ENCODE assay signal across 22 cellular contexts in genomic region chr22:44732661-44733060, GRCh38. TPM values are rescaled to one million over a fixed set of nuclear protein-coding genes. Genes with fewer than 3 reads are reported as not detected.
DNase-seq lines count a peak whose midpoint lies in the region; ATAC-seq, FAIRE-seq and TF ChIP-seq lines count a peak whose summit lies in the region.
"Had no signal": no experiment of that assay in that cellular context is flagged by ENCODE, and none has a peak within 500 bp of the region (broad histone marks: within the 10 kb centered on the region; RNA-seq: fewer than 3 reads in every experiment).

No MANE protein-coding gene starts in this region.

- H3K79me1 ChIP-seq in IMR-90 (ENCODE audit: low read depth in 1 of 2, low read length in 2 of 2) (peaks cover 4 to 10% of the 10 kb centered on the region in 2 experiments; a peak in 1 of 4 replicates), trophoblast cell (ENCODE audit: low read length) (no peaks in the 10 kb centered on the region)

- H3K4ac ChIP-seq in IMR-90 (ENCODE audit: low read depth, low read length) (no peak overlapping the region), trophoblast cell (ENCODE audit: low read depth, low read length) (no peak overlapping the region)

- H3K27ac ChIP-seq in IMR-90 (ENCODE audit: insufficient read depth, low read length) (no peak overlapping the region), trophoblast cell (ENCODE audit: low read depth, low read length) (no peak overlapping the region)
- H3K27ac ChIP-seq: A549; BLaER1 treated with 17β-estradiol and CSF1 and Interleukin-3, amounts not matched to agents 10 nM and 100 nM had no signal

- H4K12ac ChIP-seq in trophoblast cell (ENCODE audit: low read depth, low read length) = no peak overlapping the region

- peaks cover 21% of the 10 kb centered on the region for H4K20me1 ChIP-seq in IMR-90 (ENCODE audit: insufficient read depth, low read length)

- CTCF ChIA-PET in IMR-90 (lab: Yijun Ruan, JAX) = no interaction called here

- no peak overlapping the region for H2BK12ac ChIP-seq in trophoblast cell (ENCODE audit: low read length)

- POLR2A ChIA-PET in IMR-90 (lab: Charles Lee; ENCODE audit: unreplicated experiment) = no interaction called here

- H3K14ac ChIP-seq in IMR-90 (replicated peaks; ENCODE audit: low read depth, low read length) = no peak overlapping the region
- no peak overlapping the region for H3K14ac ChIP-seq in trophoblast cell (ENCODE audit: low read length)

- H3K4me2 ChIP-seq in IMR-90 (ENCODE audit: low read depth, low read length) (no peak overlapping the region), trophoblast cell (ENCODE audit: low read length) (no peak overlapping the region)
- H3K4me2 ChIP-seq: A549 had no signal

- H2BK5ac ChIP-seq in IMR-90 (ENCODE audit: low read depth, low read length, poor library complexity, severe bottlenecking) = no peak overlapping the region
- H2BK5ac ChIP-seq in trophoblast cell (ENCODE audit: low read depth, low read length, poor library complexity) = no peak overlapping the region

- no peak overlapping the region for H3K4me3 ChIP-seq in IMR-90 (ENCODE audit: insufficient read depth, low read depth, low read length)
- peak overlapping the region; percentile 58 for H3K4me3 ChIP-seq in trophoblast cell (ENCODE audit: low read depth, low read length)
- H3K4me3 ChIP-seq: A549; BLaER1 treated with 17β-estradiol and CSF1 and Interleukin-3, amounts not matched to agents 10 nM and 100 nM had no signal

- H3K27me3 ChIP-seq in IMR-90 (ENCODE audit: control insufficient read depth, insufficient read depth, low read length) = no peaks in the 10 kb centered on the region
- H3K27me3 ChIP-seq in trophoblast cell (ENCODE audit: insufficient read depth, low read length) = no peaks in the 10 kb centered on the region
- H3K27me3 ChIP-seq: BLaER1 treated with 17β-estradiol and CSF1 and Interleukin-3, amounts not matched to agents 10 nM and 100 nM had no signal

- peaks cover 11% of the 10 kb centered on the region for H3K9me1 ChIP-seq in IMR-90 (ENCODE audit: insufficient read depth, low read length)

- H3K79me2 ChIP-seq in trophoblast cell (ENCODE audit: control insufficient read depth, insufficient read depth, low read length, poor library complexity) = no peaks in the 10 kb centered on the region

- TF ChIP-seq POLR2A in GM12891 (IDR thresholded peaks at IDR 0.05; ENCODE audit: low read depth, low read length) (no peak), IMR-90 (IDR thresholded peaks at IDR 0.05; ENCODE audit: low read depth, low read length) (no peak), erythroblast (IDR thresholded peaks at IDR 0.05; ENCODE audit: low read length) (no peak)

- H3K9ac ChIP-seq in IMR-90 (ENCODE audit: low read depth, low read length) (no peak overlapping the region), trophoblast cell (ENCODE audit: low read length) (no peak overlapping the region)
- H3K9ac ChIP-seq: BLaER1 treated with 17β-estradiol and CSF1 and Interleukin-3, amounts not matched to agents 10 nM and 100 nM had no signal

- no peak for TF ChIP-seq CTCF in IMR-90 (conservative IDR thresholded peaks at IDR 0.05; ENCODE audit: low read depth, low read length)
- no peak for TF ChIP-seq CTCF in GM20000 (IDR thresholded peaks at IDR 0.05; ENCODE audit: extremely low read depth, missing control alignments)

- dilution Hi-C loops in IMR-90 (cut with HindIII; ENCODE audit: low sequenced_read_pairs, unreplicated experiment) = no loop called here

- no peak overlapping the region for H3K23ac ChIP-seq in IMR-90 (ENCODE audit: low read depth, low read length)
- H3K23ac ChIP-seq in trophoblast cell (ENCODE audit: low read length) = no peak overlapping the region

- H4K8ac ChIP-seq in IMR-90 (ENCODE audit: low read depth in 2 of 2, low read length in 2 of 2) = no peak overlapping the region
- H4K8ac ChIP-seq in trophoblast cell (ENCODE audit: low read depth, low read length) = no peak overlapping the region

- no peak overlapping the region for H2AK9ac ChIP-seq in IMR-90 (replicated peaks; ENCODE audit: low read depth, low read length, poor library complexity)

- no peaks in the 10 kb centered on the region for H3K9me3 ChIP-seq in IMR-90 (ENCODE audit: control insufficient read depth, insufficient read depth, low read length)
- peaks cover 12% of the 10 kb centered on the region for H3K9me3 ChIP-seq in trophoblast cell (ENCODE audit: insufficient read depth, low read depth, low read length)
- H3K9me3 ChIP-seq: A549; BLaER1 treated with 17β-estradiol and CSF1 and Interleukin-3, amounts not matched to agents 10 nM and 100 nM had no signal

- in situ Hi-C loops in IMR-90 (cut with MboI; ENCODE audit: low sequenced_read_pairs) = no loop called here

- peak; percentile 83 for FAIRE-seq in GM12891 (lab: Jason Lieb, UNC)
- FAIRE-seq: A549, G401.6, H54 had no signal

- WGBS in IMR-90 (ENCODE audit: extremely low coverage in 2 of 2, insufficient read length in 1 of 2), 2 experiments = 80% methylated on average over 19 of the region's 27 CpGs; no CpG with 5 or more reads in 1 of the 2 experiments
- no CpG with 5 or more reads among the region's 27 CpGs for WGBS in trophoblast cell (ENCODE audit: extremely low coverage, insufficient coverage, insufficient read length)

- H4K91ac ChIP-seq in IMR-90 (ENCODE audit: insufficient read depth, low read depth, low read length) = no peak overlapping the region
- no peak overlapping the region for H4K91ac ChIP-seq in trophoblast cell (ENCODE audit: low read depth, low read length)

- H4K5ac ChIP-seq in IMR-90 (ENCODE audit: low read depth, low read length) = no peak overlapping the region

- DNase-seq in GM12891 (ENCODE audit: insufficient read length, low spot score) (no peak), IMR-90 (no peak), erythroblast (lab: John Stamatoyannopoulos, UW) (peak; percentile 21 to 42), trophoblast cell (no peak), nucleus accumbens (lab: John Stamatoyannopoulos, UW) (no peak), NCI-H2227 (lab: John Stamatoyannopoulos, UW; ENCODE audit: unreplicated experiment) (no peak), GM20000 (ENCODE audit: low spot score) (no peak)
- DNase-seq: AML-193; CD4-positive, alpha-beta T cell; KG1; MM.1S; NCI-H1694; NCI-H2029 treated with DMSO at 0.1 percent for 48 hours; NCI-H2227 treated with DMSO at 0.1 percent for 48 hours; NCI-H526 treated with DMSO at 0.1 percent for 48 hours; RPMI8226; SHP77 had no signal

- intact Hi-C loops in IMR-90 (cut with micrococcal nuclease) = loop anchor here (5.0 kb wide), 1 partner anchor 180 kb away; no protein-coding TSS in a partner anchor

- no peak for ATAC-seq in IMR-90 (ENCODE audit: low read depth)
- ATAC-seq: A549 had no signal

- no TSS peak for BruUV-seq in IMR-90 (replicated peaks; lab: Mats Ljungman, UMichigan)

- H2AK5ac ChIP-seq in IMR-90 (ENCODE audit: low read depth, low read length) = no peak overlapping the region
- no peak overlapping the region for H2AK5ac ChIP-seq in trophoblast cell (ENCODE audit: low read length)

- no peak overlapping the region for H2BK120ac ChIP-seq in IMR-90 (ENCODE audit: low read depth, low read length)
- no peak overlapping the region for H2BK120ac ChIP-seq in trophoblast cell (ENCODE audit: insufficient read depth, low read length, poor library complexity)

- no peak overlapping the region for H3K56ac ChIP-seq in IMR-90 (ENCODE audit: extremely low read depth, insufficient read depth, low read length)

- H2AFZ ChIP-seq in IMR-90 (replicated peaks; ENCODE audit: low read length, poor library complexity) = peak overlapping the region; percentile 32
- no peak overlapping the region for H2AFZ ChIP-seq in trophoblast cell (ENCODE audit: insufficient read depth, low read length, poor library complexity)

- H2BK20ac ChIP-seq in IMR-90 (ENCODE audit: low read depth, low read length) = no peak overlapping the region

- H2BK15ac ChIP-seq in IMR-90 (ENCODE audit: low read depth, low read length) = no peak overlapping the region

- TF ChIP-seq RAD21 in IMR-90 (IDR thresholded peaks at IDR 0.05; ENCODE audit: low read length) = no peak

- H3K18ac ChIP-seq in IMR-90 (ENCODE audit: low read depth, low read length) (no peak overlapping the region), trophoblast cell (ENCODE audit: low read length) (no peak overlapping the region)

- H3K36me3 ChIP-seq in IMR-90 (ENCODE audit: control insufficient read depth, insufficient read depth, low read length) (peaks cover 14% of the 10 kb centered on the region), trophoblast cell (ENCODE audit: control insufficient read depth in 1 of 2, insufficient read depth in 2 of 2, low read length in 2 of 2) (peaks cover 28 to 39% of the 10 kb centered on the region in 2 experiments)

- H3K4me1 ChIP-seq in IMR-90 (ENCODE audit: control insufficient read depth, insufficient read depth, low read length) (peaks cover 23% of the 10 kb centered on the region), trophoblast cell (ENCODE audit: control insufficient read depth in 1 of 2, insufficient read depth in 2 of 2, low read length in 2 of 2) (peaks cover 3% of the 10 kb centered on the region in 2 experiments)
- H3K4me1 ChIP-seq: A549 had no signal

TF ChIP-seq in GM12891, 5 proteins besides CTCF, POLR2A, EP300 and RAD21:
- TF ChIP-seq PAX5 (IDR thresholded peaks at IDR 0.05; ENCODE audit: insufficient read depth, low read length, severe bottlenecking) = no peak
- no peak for TF ChIP-seq POLR2AphosphoS5 (IDR thresholded peaks at IDR 0.05; ENCODE audit: low read depth, low read length)
- no peak for TF ChIP-seq POU2F2 (IDR thresholded peaks at IDR 0.05; ENCODE audit: low read depth, low read length)
- TF ChIP-seq SPI1 (IDR thresholded peaks at IDR 0.05; ENCODE audit: low read depth, low read length) = no peak
- TF ChIP-seq TAF1 (IDR thresholded peaks at IDR 0.05; ENCODE audit: low read depth, low read length) = no peak

TF ChIP-seq in IMR-90, 13 proteins besides CTCF, POLR2A, EP300 and RAD21 (continues in another document):
- TF ChIP-seq MAFK (IDR thresholded peaks at IDR 0.05; ENCODE audit: low read depth, low read length) (no peak), BHLHE40 (IDR thresholded peaks at IDR 0.05; ENCODE audit: low read depth, low read length) (no peak), CHD1 (IDR thresholded peaks at IDR 0.05; ENCODE audit: low read depth, low read length) (no peak), MAZ (IDR thresholded peaks at IDR 0.05; ENCODE audit: borderline replicate concordance, low read depth, low read length) (no peak), CEBPB (IDR thresholded peaks at IDR 0.05; ENCODE audit: low read depth, low read length) (no peak)

RNA-seq across cellular contexts. Expression of gene ARHGAP8, which starts 19.7 kb away (rescaled TPM):
- polyA plus RNA-seq in GM12891 (2012; ENCODE audit: low read depth, missing spikeins) = 0.05 TPM
- total RNA-seq in IMR-90 (2012; rRNA removed) = 0.18 and 0.28 TPM in 2 replicates
- 0.06 and 0.21 TPM in 2 replicates for polyA plus RNA-seq in IMR-90 (2012; rRNA removed)
- 0.11 and 0.17 TPM in 2 replicates for polyA plus RNA-seq in IMR-90 (2012; cell fraction: cytosol; rRNA removed)
- polyA plus RNA-seq in IMR-90 (2012; cell fraction: nucleus; rRNA removed; ENCODE audit: low replicate concordance) = 0.78 and 0.85 TPM in 2 replicates
- 56.7 and 58.2 TPM in 2 replicates for polyA plus RNA-seq in trophoblast cell (2013)
- total RNA-seq: HT1080 had no signal

RNA-seq across cellular contexts. Expression of gene PRR5, which starts 30.7 kb away (rescaled TPM):
- polyA plus RNA-seq in GM12891 (2012; ENCODE audit: low read depth, missing spikeins) = 0.21 TPM
- 7.5 and 8.1 TPM in 2 replicates for total RNA-seq in IMR-90 (2012; rRNA removed)
- polyA plus RNA-seq in IMR-90 (2012; rRNA removed) = 23.1 and 24.3 TPM in 2 replicates
- 17.7 and 39.4 TPM in 2 replicates for polyA plus RNA-seq in IMR-90 (2012; cell fraction: cytosol; rRNA removed)
- polyA plus RNA-seq in IMR-90 (2012; cell fraction: nucleus; rRNA removed; ENCODE audit: low replicate concordance) = 39.7 and 77.7 TPM in 2 replicates
- polyA plus RNA-seq in trophoblast cell (2013) = 60.6 and 63.8 TPM in 2 replicates

Comparison
In these comparisons a context has a peak if more than half of its experiments do, and no peak if none do; other contexts are left out.
1. DNase-seq: peak in erythroblast (2 of 2); none in GM12891 (single experiment), IMR-90 (single experiment), trophoblast cell (0 of 2), nucleus accumbens (0 of 56), NCI-H2227 (single experiment) and GM20000 (single experiment).